In genomic region chr4:38976308-38976707, GRCh38 we compare ENCODE assay signal across 16 cellular contexts. TPM values are rescaled to one million over a fixed set of nuclear protein-coding genes. Genes with fewer than 3 reads are reported as not detected.
DNase-seq lines count a peak whose midpoint lies in the region; ATAC-seq, FAIRE-seq and TF ChIP-seq lines count a peak whose summit lies in the region.
"Had no signal": no experiment of that assay in that cellular context is flagged by ENCODE, and none has a peak within 500 bp of the region (broad histone marks: within the 10 kb centered on the region; RNA-seq: fewer than 3 reads in every experiment).

No MANE protein-coding gene starts in this region.

- TF ChIP-seq CTCF in smooth muscle cell (IDR thresholded peaks at IDR 0.05; ENCODE audit: borderline replicate concordance, insufficient read depth, poor library complexity, severe bottlenecking): no peak

- H3K4me1 Mint-ChIP-seq in activated naive CD4-positive, alpha-beta T cell treated with anti-CD3 and anti-CD28 coated beads, Interleukin-2, amount 10 ng/mL, durations not matched to agents 7 days and 5 days: peaks cover 16% of the 10 kb centered on the region

- peaks cover 48% of the 10 kb centered on the region for H3K36me3 Mint-ChIP-seq in activated naive CD4-positive, alpha-beta T cell treated with anti-CD3 and anti-CD28 coated beads, Interleukin-2, amount 10 ng/mL, durations not matched to agents 7 days and 5 days

- H3K9me3 ChIP-seq in smooth muscle cell (replicated peaks; ENCODE audit: low read depth) (no peaks in the 10 kb centered on the region), HAP-1 (no peaks in the 10 kb centered on the region)

- no peak overlapping the region for H3K4me3 Mint-ChIP-seq in activated naive CD4-positive, alpha-beta T cell treated with anti-CD3 and anti-CD28 coated beads, Interleukin-2, amount 10 ng/mL, durations not matched to agents 7 days and 5 days
- H3K4me3 Mint-ChIP-seq: CD4-positive, alpha-beta T cell had no signal

- CTCF ChIA-PET in activated naive CD4-positive, alpha-beta T cell treated with anti-CD3 and anti-CD28 coated beads, Interleukin-2, amount 10 ng/mL, durations not matched to agents 7 days and 5 days (lab: Charles Lee): no interaction called here

- H3K4me2 ChIP-seq in smooth muscle cell: no peak overlapping the region

- peak; percentile 67 for FAIRE-seq in GM12892 (lab: Jason Lieb, UNC)
- FAIRE-seq: GM12878, H54, K562 had no signal

- ATAC-seq in left lobe of liver (peak; percentile 97), HG03439 (IDR thresholded peaks at IDR 0.05; ENCODE audit: unreplicated experiment) (no peak)
- ATAC-seq: GM12878, K562 had no signal

- H3K27me3 Mint-ChIP-seq in activated naive CD4-positive, alpha-beta T cell treated with anti-CD3 and anti-CD28 coated beads, Interleukin-2, amount 10 ng/mL, durations not matched to agents 7 days and 5 days: no peaks in the 10 kb centered on the region
- H3K27me3 Mint-ChIP-seq: CD4-positive, alpha-beta T cell had no signal

- no peaks in the 10 kb centered on the region for H3K27me3 ChIP-seq in smooth muscle cell (ENCODE audit: low read depth)
- no peaks in the 10 kb centered on the region for H3K27me3 ChIP-seq in HAP-1 (ENCODE audit: low read depth)

- no peaks in the 10 kb centered on the region for H3F3A ChIP-seq in smooth muscle cell (ENCODE audit: low read depth)

- H3K79me2 ChIP-seq in smooth muscle cell (ENCODE audit: low read depth): no peaks in the 10 kb centered on the region

- in situ Hi-C loops in HAP-1 (cut with MboI; ENCODE audit: low sequenced_read_pairs): no loop called here

- no peak overlapping the region for H3K27ac ChIP-seq in smooth muscle cell (ENCODE audit: low read depth)
- H3K27ac ChIP-seq: GM23248 had no signal

- H3K4me1 ChIP-seq in smooth muscle cell (ENCODE audit: low read depth): no peaks in the 10 kb centered on the region
- no peaks in the 10 kb centered on the region; the same call in 1 of the 2 replicates for H3K4me1 ChIP-seq in HAP-1

- H3K36me3 ChIP-seq in smooth muscle cell (ENCODE audit: low read depth): no peaks in the 10 kb centered on the region
- H3K36me3 ChIP-seq in HAP-1 (replicated peaks): no peaks in the 10 kb centered on the region

- H2AFZ ChIP-seq in smooth muscle cell (ENCODE audit: low read depth): peak overlapping the region; percentile 26
- H2AFZ ChIP-seq: GM23248 had no signal

- DNase-seq in GM12892 (ENCODE audit: insufficient read length) (no peak), NCI-H82 treated with DMSO at 0.1 percent for 48 hours (lab: John Stamatoyannopoulos, UW; ENCODE audit: unreplicated experiment) (peak; percentile 39), left lobe of liver (ENCODE audit: low spot score) (peak; percentile 76), smooth muscle cell (lab: John Stamatoyannopoulos, UW; ENCODE audit: unreplicated experiment) (no peak), HAP-1 (ENCODE audit: low spot score in 2 of 2) (no peak)
- DNase-seq in activated naive CD4-positive, alpha-beta T cell treated with anti-CD3 and anti-CD28 coated beads, Interleukin-2, amount 10 ng/mL, durations not matched to agents 7 days and 5 days: no peak
- DNase-seq: ACHN; C1 segment of cervical spinal cord; Calu3; CD4-positive, alpha-beta T cell; DMS79; GM23248 had no signal

- H3K9ac ChIP-seq in smooth muscle cell (ENCODE audit: low read depth): no peak overlapping the region
- H3K9ac ChIP-seq: GM23248 had no signal

- no peak overlapping the region for H3K4me3 ChIP-seq in smooth muscle cell
- no peak overlapping the region for H3K4me3 ChIP-seq in HAP-1
- H3K4me3 ChIP-seq: GM12878, GM23248, K562 had no signal

- no peaks in the 10 kb centered on the region for H3K9me3 Mint-ChIP-seq in activated naive CD4-positive, alpha-beta T cell treated with anti-CD3 and anti-CD28 coated beads, Interleukin-2, amount 10 ng/mL, durations not matched to agents 7 days and 5 days
- H3K9me3 Mint-ChIP-seq: CD4-positive, alpha-beta T cell had no signal

- no peak for TF ChIP-seq POLR2A in GM12892 (IDR thresholded peaks at IDR 0.05; ENCODE audit: low read depth, low read length)

- H3K27ac Mint-ChIP-seq in activated naive CD4-positive, alpha-beta T cell treated with anti-CD3 and anti-CD28 coated beads, Interleukin-2, amount 10 ng/mL, durations not matched to agents 7 days and 5 days: no peak overlapping the region
- H3K27ac Mint-ChIP-seq: CD4-positive, alpha-beta T cell had no signal

- H4K20me1 ChIP-seq in smooth muscle cell (ENCODE audit: low read depth): no peaks in the 10 kb centered on the region

- WGBS in smooth muscle cell (ENCODE audit: low lambda C conversion rate): 32% methylated on average over 7 of the region's 7 CpGs

RNA-seq across cellular contexts. Expression of gene TMEM156, which starts 55.9 kb away (rescaled TPM):
- polyA plus RNA-seq in GM12892 (2012; ENCODE audit: missing spikeins): 26.1 TPM
- 0.55 TPM for total RNA-seq in left lobe of liver
- 0.04 TPM in 1 of 2 replicates, not detected in the other for total RNA-seq in smooth muscle cell
- polyA plus RNA-seq in smooth muscle cell: 0.71 TPM in 1 of 2 replicates, not detected in the other
- total RNA-seq: GM23248 had no signal

Comparison
In these comparisons a context has a peak if more than half of its experiments do, and no peak if none do; other contexts are left out.
1. DNase-seq: peak in NCI-H82 treated with DMSO at 0.1 percent for 48 hours (single experiment) and left lobe of liver (single experiment); none in GM12892 (single experiment), smooth muscle cell (single experiment), HAP-1 (0 of 2) and activated naive CD4-positive, alpha-beta T cell treated with anti-CD3 and anti-CD28 coated beads, Interleukin-2, amount 10 ng/mL, durations not matched to agents 7 days and 5 days (single experiment).